Comparison of ENCODE assay signal across 8 cellular contexts in genomic region chr4:100823066-100823992, GRCh38.
DNase-seq lines count a peak whose midpoint lies in the region; ATAC-seq and FAIRE-seq lines count a peak whose summit lies in the region.

No MANE protein-coding gene starts in this region.

- FAIRE-seq in islet of Langerhans (lab: Jason Lieb, UNC) = peak; percentile 69

- intact Hi-C loops in Right ventricle myocardium superior (cut with DNase I) = no loop called here
- intact Hi-C loops in left ventricle myocardium superior (cut with micrococcal nuclease) = no loop called here

- peak; percentile 14 for DNase-seq in HS-27A (ENCODE audit: low read depth)
- no peak for DNase-seq in Right ventricle myocardium superior
- DNase-seq in left ventricle myocardium superior = no peak
- DNase-seq in NCI-H774 (lab: John Stamatoyannopoulos, UW) = no peak
- DNase-seq in NCI-H1694 treated with DMSO at 0.1 percent for 48 hours (lab: John Stamatoyannopoulos, UW) = no peak

- ATAC-seq in GM18519 (IDR thresholded peaks at IDR 0.05; ENCODE audit: low FRiP score, unreplicated experiment) = peak; percentile 70
- peak; percentile 76 for ATAC-seq in GM21576 (IDR thresholded peaks at IDR 0.05; ENCODE audit: unreplicated experiment)
- ATAC-seq in Right ventricle myocardium superior (ENCODE audit: poor library complexity) = no peak
- ATAC-seq in left ventricle myocardium superior = no peak

Comparison
In these comparisons a context has a peak if more than half of its experiments do, and no peak if none do; other contexts are left out.
1. ATAC-seq: peak in GM18519 (single experiment) and GM21576 (single experiment); none in Right ventricle myocardium superior (single experiment) and left ventricle myocardium superior (single experiment).